In the genomic region with DNA sequence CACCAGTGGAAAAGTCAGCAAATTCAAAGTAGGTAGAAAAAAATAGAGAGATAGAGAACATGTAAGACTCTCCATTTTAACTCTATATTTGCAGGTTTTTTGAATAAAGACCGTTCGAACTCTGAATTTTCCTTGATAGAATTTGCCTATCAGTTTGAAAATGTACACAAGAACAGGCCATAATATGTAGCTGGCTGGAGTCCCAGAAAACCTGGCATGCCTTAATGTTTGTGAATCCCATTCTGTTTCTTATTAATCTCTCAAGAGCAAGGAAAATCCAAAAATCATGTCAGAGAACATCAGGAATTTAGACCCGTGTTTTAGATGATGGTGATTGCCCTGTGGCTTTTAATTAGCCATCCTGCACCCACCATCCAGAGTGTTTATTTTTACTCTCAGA, we compare ENCODE assay signal across 23 cellular contexts. TPM values are rescaled to one million over a fixed set of nuclear protein-coding genes. Genes with fewer than 3 reads are reported as not detected.
"Had no signal": no experiment of that assay in that cellular context is flagged by ENCODE, and none has a peak within 500 bp of the region (broad histone marks: within the 10 kb centered on the region; RNA-seq: fewer than 3 reads in every experiment).

No MANE protein-coding gene starts in this region.

- H3K9me3 ChIP-seq: psoas muscle, thyroid gland had no signal

- DNase-seq: activated CD4-positive, alpha-beta T cell treated with anti-CD3 and anti-CD28 coated beads for 1 hour; activated CD4-positive, alpha-beta T cell treated with anti-CD3 and anti-CD28 coated beads, Interleukin-2, amount 50 U/mL, for 1 hour; activated CD8-positive, alpha-beta T cell treated with anti-CD3 and anti-CD28 coated beads, Interleukin-2, amount 10 ng/mL, durations not matched to agents 7 days and 5 days; activated gamma-delta T cell; activated naive CD4-positive, alpha-beta T cell treated with anti-CD3 and anti-CD28 coated beads, Interleukin-2, amount 50 U/mL, for 16 hours; aorta; brain microvascular endothelial cell; caudate nucleus; dermis blood vessel endothelial cell; effector CD8-positive, alpha-beta T cell; erythroblast; heart right ventricle; left colon; psoas muscle; right cardiac atrium; stimulated activated CD4-positive, alpha-beta T cell treated with anti-CD3 and anti-CD28 coated beads, Interleukin-12 subunit alpha, Interleukin-12 subunit beta, amount 100 ng/mL, for 4 hours; stimulated activated CD4-positive, alpha-beta T cell treated with anti-CD3 and anti-CD28 coated beads, Interleukin-4, amount 100 ng/mL, for 4 hours; stimulated activated naive CD8-positive, alpha-beta T cell treated with anti-CD3 and anti-CD28 coated beads, Interleukin-15, Interleukin-2, amounts not matched to agents 100 U/mL and 50 U/mL, for 24 hours; substantia nigra; thyroid gland had no signal

- ATAC-seq: activated CD8-positive, alpha-beta T cell treated with anti-CD3 and anti-CD28 coated beads, Interleukin-2, amount 10 ng/mL, durations not matched to agents 7 days and 5 days; heart right ventricle; left colon; natural killer cell treated with Interleukin-12 subunit alpha and Interleukin-12 subunit beta and Interleukin-15 and Interleukin-18, amount 100 ng/mL, for 72 hours; psoas muscle; right cardiac atrium; stimulated activated naive CD8-positive, alpha-beta T cell treated with anti-CD3 and anti-CD28 coated beads, Interleukin-15, Interleukin-2, amounts not matched to agents 100 U/mL and 50 U/mL, for 24 hours had no signal

- H3K27ac ChIP-seq: brain microvascular endothelial cell, heart right ventricle, psoas muscle, thyroid gland had no signal

- H3K4me3 ChIP-seq: heart right ventricle, psoas muscle, thyroid gland had no signal

- H3K27me3 ChIP-seq: brain microvascular endothelial cell, thyroid gland had no signal

- H3K4me1 ChIP-seq: heart right ventricle, psoas muscle, thyroid gland had no signal

- H3K36me3 ChIP-seq: brain microvascular endothelial cell, heart right ventricle, thyroid gland had no signal

RNA-seq across cellular contexts. Expression of gene CFAP161, which starts 7.2 kb away (rescaled TPM):
- total RNA-seq: activated CD8-positive, alpha-beta T cell treated with anti-CD3 and anti-CD28 coated beads, Interleukin-2, amount 10 ng/mL, durations not matched to agents 7 days and 5 days; activated T-helper 1 cell treated with anti-CD3 and anti-CD28 coated beads, Interleukin-12 subunit alpha, Interleukin-12 subunit beta, Interleukin-2, Interleukin-4 antibody, amounts not matched to agents 30 ng/mL and 10 ng/mL and 1 ng/mL, durations not matched to agents 14 hours and 24 hours and 36 hours; left colon; natural killer cell treated with Interleukin-12 subunit alpha and Interleukin-12 subunit beta and Interleukin-15 and Interleukin-18, amount 100 ng/mL, for 72 hours; osteocyte had no signal
